ENCODE assay signal across 15 cellular contexts in genomic region chr14:94971750-94972149, GRCh38.
DNase-seq lines count a peak whose midpoint lies in the region; ATAC-seq and TF ChIP-seq lines count a peak whose summit lies in the region.
"Had no signal": no experiment of that assay in that cellular context is flagged by ENCODE, and none has a peak within 500 bp of the region (broad histone marks: within the 10 kb centered on the region; RNA-seq: fewer than 3 reads in every experiment).

No MANE protein-coding gene starts in this region.

- WGBS in esophagus muscularis mucosa: 30% methylated on average over 10 of the region's 10 CpGs
- 72 to 76% (median 72%) methylated on average over 10 of the region's 10 CpGs for WGBS in spleen, 5 donors

- ATAC-seq in left lung: peak; percentile 61
- ATAC-seq in sciatic nerve: peak; percentile 91
- ATAC-seq: HCT116 had no signal

- H3K4me1 ChIP-seq in esophagus muscularis mucosa (peaks cover 0 to 28% (median 12%) of the 10 kb centered on the region in 4 donors), left lung (no peaks in the 10 kb centered on the region), spleen (no peaks in the 10 kb centered on the region)
- H3K4me1 ChIP-seq: parathyroid adenoma had no signal

- peak overlapping the region; percentile 68 to 84 (median 77) for H3K27ac ChIP-seq in esophagus muscularis mucosa (replicated peaks in 1 of 4)
- peak overlapping the region in 1 of 2 donors; percentile 61 for H3K27ac ChIP-seq in left lung
- H3K27ac ChIP-seq in spleen: no peak overlapping the region
- H3K27ac ChIP-seq: parathyroid adenoma had no signal

- no peaks in the 10 kb centered on the region for H3K27me3 ChIP-seq in esophagus muscularis mucosa
- peaks cover 0 to 7% of the 10 kb centered on the region in 2 donors for H3K27me3 ChIP-seq in left lung
- peaks cover 0 to 22% (median 0%) of the 10 kb centered on the region in 7 donors for H3K27me3 ChIP-seq in spleen (replicated peaks in 1 of 7)

- intact Hi-C loops in esophagus muscularis mucosa (cut with DNase I) (no loop called here), left lung (cut with DNase I) (no loop called here), sciatic nerve (cut with DNase I) (no loop called here), spleen (cut with DNase I; ENCODE audit: low total_unique reads) (no loop called here)

- H3K36me3 ChIP-seq in esophagus muscularis mucosa (no peaks in the 10 kb centered on the region), left lung (no peaks in the 10 kb centered on the region), spleen (no peaks in the 10 kb centered on the region)

- no peak for TF ChIP-seq POLR2A in esophagus muscularis mucosa (IDR thresholded peaks at IDR 0.05; ENCODE audit: low read depth)
- no peak for TF ChIP-seq POLR2A in spleen (IDR thresholded peaks at IDR 0.05)

- peak overlapping the region; percentile 3 to 43 (median 28) for H3K4me3 ChIP-seq in esophagus muscularis mucosa
- no peak overlapping the region for H3K4me3 ChIP-seq in left lung
- no peak overlapping the region for H3K4me3 ChIP-seq in spleen

- H3K9me3 ChIP-seq in esophagus muscularis mucosa (peaks cover 0 to 9% (median 3%) of the 10 kb centered on the region in 4 donors), left lung (no peaks in the 10 kb centered on the region), spleen (peaks cover 0 to 9% (median 0%) of the 10 kb centered on the region in 8 donors)

- TF ChIP-seq CTCF in esophagus muscularis mucosa (IDR thresholded peaks at IDR 0.05) (no peak), left lung (IDR thresholded peaks at IDR 0.05) (no peak), spleen (IDR thresholded peaks at IDR 0.05 in 8 of 11, conservative IDR thresholded peaks at IDR 0.05 in 3 of 11) (no peak)

- DNase-seq in AG20443 (ENCODE audit: low spot score) (peak; percentile 46), esophagus muscularis mucosa (ENCODE audit: extremely low spot score) (peak; percentile 92), left lung (no peak), sciatic nerve (ENCODE audit: low spot score) (no peak), spleen (no peak), NCI-H524 treated with DMSO at 0.1 percent for 48 hours (lab: John Stamatoyannopoulos, UW) (no peak), SIG-M5 treated with dmso at 0.1 percent for 504 hours (lab: John Stamatoyannopoulos, UW; ENCODE audit: unreplicated experiment) (no peak)
- no peak for DNase-seq in activated CD4-positive, alpha-beta T cell treated with anti-CD3 and anti-CD28 coated beads, Interleukin-2, amount 50 U/mL, for 48 hours
- DNase-seq: activated B cell treated with CpG ODN at 0.5 μM for 24 hours; activated T-cell treated with anti-CD3 and anti-CD28 coated beads, Interleukin-2, amount 50 U/mL, for 24 hours; DMS153; kidney; NCI-H774 had no signal

- TF ChIP-seq EP300 in esophagus muscularis mucosa (IDR thresholded peaks at IDR 0.05): peak; percentile 83

Comparison
In these comparisons a context has a peak if more than half of its experiments do, and no peak if none do; other contexts are left out.
1. DNase-seq: peak in AG20443 (single experiment) and esophagus muscularis mucosa (single experiment); none in left lung (0 of 2), sciatic nerve (single experiment), spleen (single experiment), NCI-H524 treated with DMSO at 0.1 percent for 48 hours (single experiment), SIG-M5 treated with dmso at 0.1 percent for 504 hours (single experiment) and activated CD4-positive, alpha-beta T cell treated with anti-CD3 and anti-CD28 coated beads, Interleukin-2, amount 50 U/mL, for 48 hours (0 of 2).
2. H3K27ac ChIP-seq: peak in esophagus muscularis mucosa (4 of 4); none in spleen (0 of 8).
3. H3K4me3 ChIP-seq: peak in esophagus muscularis mucosa (4 of 4); none in left lung (0 of 2) and spleen (0 of 8).